1 cellular context compared by ENCODE assay signal in the genomic region with DNA sequence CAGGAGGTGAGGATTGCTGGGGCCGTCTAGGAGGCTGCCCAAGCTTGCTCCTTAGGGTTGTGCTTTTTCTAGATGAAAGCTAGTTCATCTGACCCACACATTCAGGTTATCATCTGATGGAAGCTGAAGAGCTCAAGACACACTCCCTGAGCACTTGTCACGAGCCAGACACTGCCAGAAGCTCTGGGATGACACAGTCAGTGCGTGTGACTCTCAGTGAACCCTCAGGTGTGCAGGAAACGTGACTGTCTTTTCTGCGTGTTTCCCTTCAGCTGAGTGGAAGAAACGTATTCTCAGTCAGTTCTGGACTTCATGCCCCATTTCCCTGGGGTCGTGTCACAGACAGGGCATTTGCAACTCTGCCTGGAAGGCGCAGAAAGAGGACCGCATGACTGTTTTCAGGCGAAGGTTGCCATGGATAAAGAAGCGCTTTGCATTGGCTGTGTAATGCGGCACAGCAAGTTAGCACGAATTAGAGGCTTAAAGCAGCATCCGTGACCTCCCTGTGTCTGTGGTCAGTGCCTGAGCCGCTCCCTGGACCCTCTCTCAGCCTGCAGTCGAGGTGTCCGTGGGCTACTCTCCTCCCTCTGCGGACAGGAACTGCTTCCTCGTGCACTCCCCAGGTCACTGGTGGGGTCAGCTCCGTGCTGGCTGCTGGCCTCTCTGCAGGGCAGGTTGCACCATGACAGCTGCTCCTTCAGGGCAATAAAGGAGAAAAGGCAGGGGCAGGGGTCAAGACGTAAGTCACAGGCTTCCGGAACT.
TF ChIP-seq lines count a peak whose summit lies in the region.

No MANE protein-coding gene starts in this region.

TF ChIP-seq in H1, 55 proteins besides CTCF, POLR2A, EP300 and RAD21:
- TF ChIP-seq CHD2 (IDR thresholded peaks at IDR 0.05; ENCODE audit: low read length) (no peak), TEAD4 (IDR thresholded peaks at IDR 0.05; ENCODE audit: low read depth, low read length) (no peak), SIRT6 (IDR thresholded peaks at IDR 0.05; ENCODE audit: low read length) (no peak), HDAC2 (IDR thresholded peaks at IDR 0.05; ENCODE audit: borderline replicate concordance in 1 of 2, low read depth in 2 of 2, low read length in 2 of 2) (no peak), CBX8 (IDR thresholded peaks at IDR 0.05; ENCODE audit: borderline replicate concordance, low read depth, low read length) (no peak), RBBP5 (IDR thresholded peaks at IDR 0.05; ENCODE audit: borderline replicate concordance, low read depth, low read length) (no peak), EGR1 (IDR thresholded peaks at IDR 0.05; ENCODE audit: borderline replicate concordance, low read depth, low read length) (no peak), TAF7 (optimal IDR thresholded peaks at IDR 0.05; ENCODE audit: borderline replicate concordance, low read depth, low read length) (no peak), JUN (IDR thresholded peaks at IDR 0.05; ENCODE audit: low read depth, low read length) (no peak), SRF (IDR thresholded peaks at IDR 0.05; ENCODE audit: low read depth, low read length) (no peak), TAF1 (IDR thresholded peaks at IDR 0.05; ENCODE audit: low read depth, low read length) (no peak), POLR2AphosphoS5 (IDR thresholded peaks at IDR 0.05; ENCODE audit: low read depth, low read length) (no peak), SAP30 (IDR thresholded peaks at IDR 0.05; ENCODE audit: insufficient read depth, insufficient replicate concordance, low read length) (no peak), SP1 (IDR thresholded peaks at IDR 0.05; ENCODE audit: low read depth, low read length) (no peak), SIX5 (IDR thresholded peaks at IDR 0.05; ENCODE audit: low read depth, low read length) (no peak), KDM5A (IDR thresholded peaks at IDR 0.05; ENCODE audit: low read length) (no peak), RXRA (IDR thresholded peaks at IDR 0.05; ENCODE audit: insufficient read depth, low read depth, low read length) (no peak), JUND (IDR thresholded peaks at IDR 0.05; ENCODE audit: low read length) (no peak), CBX5 (IDR thresholded peaks at IDR 0.05; ENCODE audit: low read depth, low read length) (no peak)
- TF ChIP-seq, protein P1, sequence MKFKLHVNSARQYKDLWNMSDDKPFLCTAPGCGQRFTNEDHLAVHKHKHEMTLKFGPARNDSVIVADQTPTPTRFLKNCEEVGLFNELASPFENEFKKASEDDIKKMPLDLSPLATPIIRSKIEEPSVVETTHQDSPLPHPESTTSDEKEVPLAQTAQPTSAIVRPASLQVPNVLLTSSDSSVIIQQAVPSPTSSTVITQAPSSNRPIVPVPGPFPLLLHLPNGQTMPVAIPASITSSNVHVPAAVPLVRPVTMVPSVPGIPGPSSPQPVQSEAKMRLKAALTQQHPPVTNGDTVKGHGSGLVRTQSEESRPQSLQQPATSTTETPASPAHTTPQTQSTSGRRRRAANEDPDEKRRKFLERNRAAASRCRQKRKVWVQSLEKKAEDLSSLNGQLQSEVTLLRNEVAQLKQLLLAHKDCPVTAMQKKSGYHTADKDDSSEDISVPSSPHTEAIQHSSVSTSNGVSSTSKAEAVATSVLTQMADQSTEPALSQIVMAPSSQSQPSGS (IDR thresholded peaks at IDR 0.05; ENCODE audit: low read length): no peak
TF ChIP-seq in H1: peak in this region for 0.
